1 cellular context compared by ENCODE assay signal in genomic region chr3:157573780-157574378, GRCh38.
TF ChIP-seq lines count a peak whose summit lies in the region.

No MANE protein-coding gene starts in this region.

TF ChIP-seq in A549, 52 proteins besides CTCF, POLR2A, EP300 and RAD21 (continued from another document):
- TF ChIP-seq, protein P1, sequence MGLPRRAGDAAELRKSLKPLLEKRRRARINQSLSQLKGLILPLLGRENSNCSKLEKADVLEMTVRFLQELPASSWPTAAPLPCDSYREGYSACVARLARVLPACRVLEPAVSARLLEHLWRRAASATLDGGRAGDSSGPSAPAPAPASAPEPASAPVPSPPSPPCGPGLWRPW (IDR thresholded peaks at IDR 0.05): no peak
- TF ChIP-seq RCOR1 (IDR thresholded peaks at IDR 0.05; ENCODE audit: low read depth, low read length) (no peak), E2F6 (IDR thresholded peaks at IDR 0.05; ENCODE audit: borderline replicate concordance, low read depth) (no peak), TFCP2L1 (CRISPR knock-in tag; IDR thresholded peaks at IDR 0.05) (no peak), CBX2 (IDR thresholded peaks at IDR 0.05; ENCODE audit: borderline replicate concordance, low read depth) (no peak), NFE2L2 (conservative IDR thresholded peaks at IDR 0.05; ENCODE audit: low read length) (no peak)
